18 cellular contexts compared by ENCODE assay signal in genomic region chr17:8466873-8467272, GRCh38. TPM values are rescaled to one million over a fixed set of nuclear protein-coding genes. Genes with fewer than 3 reads are reported as not detected.
DNase-seq lines count a peak whose midpoint lies in the region; ATAC-seq, FAIRE-seq and TF ChIP-seq lines count a peak whose summit lies in the region.
"Had no signal": no experiment of that assay in that cellular context is flagged by ENCODE, and none has a peak within 500 bp of the region (broad histone marks: within the 10 kb centered on the region; RNA-seq: fewer than 3 reads in every experiment).

No MANE protein-coding gene starts in this region.

- H3K27ac ChIP-seq in BLaER1, result 0 out of 2 replicates have a peak overlapping the region, but pooled peaks have one; percentile 22
- peak overlapping the region; percentile 14; the same call in 1 of the 2 replicates for H3K27ac ChIP-seq in IMR-90 (ENCODE audit: insufficient read depth, low read length)
- H3K27ac ChIP-seq in H1 (ENCODE audit: low read depth, low read length), result no peak overlapping the region
- H3K27ac ChIP-seq: A549 had no signal

- BruUV-seq in IMR-90 (replicated peaks; lab: Mats Ljungman, UMichigan), result no TSS peak

- no peak for TF ChIP-seq CTCF in IMR-90 (conservative IDR thresholded peaks at IDR 0.05; ENCODE audit: low read depth, low read length)
- no peak for TF ChIP-seq CTCF in H1 (IDR thresholded peaks at IDR 0.05; ENCODE audit: control extremely low read depth in 1 of 3, insufficient read depth in 1 of 3, low read depth in 1 of 3, low read length in 3 of 3)

- CTCF ChIA-PET in IMR-90 (lab: Yijun Ruan, JAX), result no interaction called here
- CTCF ChIA-PET in H1 (lab: Charles Lee; ENCODE audit: partially characterized antibody), result interaction anchor here (1.5 kb wide), 1 partner anchor 10 kb away, joined by 3 read pairs; no protein-coding TSS in a partner anchor

- no peak overlapping the region for H3K56ac ChIP-seq in IMR-90 (ENCODE audit: extremely low read depth, insufficient read depth, low read length)
- no peak overlapping the region for H3K56ac ChIP-seq in H1 (replicated peaks; ENCODE audit: insufficient read length, low read depth, low read length)

- H3K9me3 ChIP-seq in BLaER1 (no peaks in the 10 kb centered on the region), IMR-90 (ENCODE audit: control insufficient read depth, insufficient read depth, low read length) (no peaks in the 10 kb centered on the region), H1 (ENCODE audit: insufficient read depth in 2 of 2, low read depth in 1 of 2, low read length in 1 of 2) (no peaks in the 10 kb centered on the region)
- H3K9me3 ChIP-seq: A549, HAP-1 had no signal

- H3K4me2 ChIP-seq in BLaER1, result no peak overlapping the region
- H3K4me2 ChIP-seq in IMR-90 (ENCODE audit: low read depth, low read length), result no peak overlapping the region
- no peak overlapping the region for H3K4me2 ChIP-seq in H1 (ENCODE audit: insufficient read depth in 1 of 2, low read depth in 2 of 2, low read length in 2 of 2)
- H3K4me2 ChIP-seq: A549 had no signal

- no peak for ATAC-seq in IMR-90 (ENCODE audit: low read depth)
- ATAC-seq in sciatic nerve, result peak; percentile 3
- no peak for ATAC-seq in GM21381 (IDR thresholded peaks at IDR 0.05; ENCODE audit: unreplicated experiment)
- no peak for ATAC-seq in GM21786 (IDR thresholded peaks at IDR 0.05; ENCODE audit: unreplicated experiment)
- ATAC-seq: A549, Right ventricle myocardium inferior had no signal

- H2BK120ac ChIP-seq in IMR-90 (ENCODE audit: low read depth, low read length) (no peak overlapping the region), H1 (replicated peaks; ENCODE audit: low read depth, low read length) (no peak overlapping the region)

- TF ChIP-seq POLR2A in IMR-90 (IDR thresholded peaks at IDR 0.05; ENCODE audit: low read depth, low read length) (no peak), H1 (IDR thresholded peaks at IDR 0.05; ENCODE audit: control extremely low read depth in 1 of 2, low read depth in 2 of 2, low read length in 2 of 2) (no peak)

- dilution Hi-C loops in IMR-90 (cut with HindIII; ENCODE audit: low sequenced_read_pairs, unreplicated experiment), result no loop called here

- no peak overlapping the region for H2AK9ac ChIP-seq in IMR-90 (replicated peaks; ENCODE audit: low read depth, low read length, poor library complexity)

- H3K27me3 ChIP-seq in BLaER1, result no peaks in the 10 kb centered on the region
- no peaks in the 10 kb centered on the region for H3K27me3 ChIP-seq in IMR-90 (ENCODE audit: control insufficient read depth, insufficient read depth, low read length)
- no peaks in the 10 kb centered on the region for H3K27me3 ChIP-seq in H1 (replicated peaks in 1 of 4; ENCODE audit: control insufficient read depth in 3 of 4, extremely low read depth in 1 of 4, insufficient read depth in 3 of 4, low read length in 3 of 4)

- peaks cover 12% of the 10 kb centered on the region; the same call in 1 of the 2 replicates for H3K9me1 ChIP-seq in IMR-90 (ENCODE audit: insufficient read depth, low read length)

- TF ChIP-seq RAD21 in IMR-90 (IDR thresholded peaks at IDR 0.05; ENCODE audit: low read length), result no peak
- TF ChIP-seq RAD21 in H1 (IDR thresholded peaks at IDR 0.05 in 1 of 2, conservative IDR thresholded peaks at IDR 0.05 in 1 of 2; ENCODE audit: low read depth in 2 of 2, low read length in 2 of 2), result no peak

- no peak overlapping the region for H3K18ac ChIP-seq in IMR-90 (ENCODE audit: low read depth, low read length)
- no peak overlapping the region for H3K18ac ChIP-seq in H1 (ENCODE audit: extremely low read depth, low read length)

- H3K23me2 ChIP-seq in H1 (ENCODE audit: low read depth, low read length), result no peaks in the 10 kb centered on the region

- H3K4me3 ChIP-seq in BLaER1 (no peak overlapping the region), IMR-90 (ENCODE audit: insufficient read depth, low read depth, low read length) (no peak overlapping the region), H1 (ENCODE audit: extremely low read depth in 1 of 4, insufficient read depth in 2 of 4, low read depth in 3 of 4, low read length in 4 of 4) (no peak overlapping the region)
- H3K4me3 ChIP-seq: A549, HAP-1, SK-N-MC had no signal

- H3K14ac ChIP-seq in IMR-90 (replicated peaks; ENCODE audit: low read depth, low read length) (no peak overlapping the region), H1 (ENCODE audit: insufficient read length) (no peak overlapping the region)

- H3K23ac ChIP-seq in IMR-90 (ENCODE audit: low read depth, low read length) (no peak overlapping the region), H1 (ENCODE audit: insufficient read length) (no peak overlapping the region)

- H2BK5ac ChIP-seq in IMR-90 (ENCODE audit: low read depth, low read length, poor library complexity, severe bottlenecking), result no peak overlapping the region
- H2BK5ac ChIP-seq in H1 (ENCODE audit: low read depth, low read length), result no peak overlapping the region

- no peak for FAIRE-seq in H1 (lab: Jason Lieb, UNC)
- FAIRE-seq: GM12892 had no signal

- H3K4me1 ChIP-seq in BLaER1 (peaks cover 20% of the 10 kb centered on the region), IMR-90 (ENCODE audit: control insufficient read depth, insufficient read depth, low read length) (peaks cover 13% of the 10 kb centered on the region; the same call in 1 of the 2 replicates), H1 (replicated peaks in 1 of 4; ENCODE audit: control insufficient read depth in 3 of 4, insufficient read depth in 4 of 4, low read length in 3 of 4) (peaks cover 0 to 6% (median 0%) of the 10 kb centered on the region in 4 experiments; a peak in 1 of 7 replicates)
- H3K4me1 ChIP-seq: A549, HAP-1 had no signal

- H2AK5ac ChIP-seq in IMR-90 (ENCODE audit: low read depth, low read length) (no peak overlapping the region), H1 (ENCODE audit: low read depth, low read length) (no peak overlapping the region)

- H2AFZ ChIP-seq in IMR-90 (replicated peaks; ENCODE audit: low read length, poor library complexity) (no peak overlapping the region), H1 (ENCODE audit: low read length) (no peak overlapping the region)

- TF ChIP-seq EP300 in H1 (IDR thresholded peaks at IDR 0.05; ENCODE audit: borderline replicate concordance in 1 of 2, low read depth in 2 of 2, low read length in 2 of 2), result no peak

- H3K36me3 ChIP-seq in BLaER1, result peaks cover 89% of the 10 kb centered on the region
- H3K36me3 ChIP-seq in IMR-90 (ENCODE audit: control insufficient read depth, insufficient read depth, low read length), result peaks cover 66% of the 10 kb centered on the region
- H3K36me3 ChIP-seq in H1 (ENCODE audit: control insufficient read depth in 2 of 4, insufficient read depth in 4 of 4, low read length in 3 of 4), result peaks cover 2 to 20% (median 8%) of the 10 kb centered on the region in 4 experiments; a peak in 6 of 8 replicates

- intact Hi-C loops in IMR-90 (cut with micrococcal nuclease) (no loop called here), sciatic nerve (cut with DNase I) (no loop called here)

- POLR2A ChIA-PET in IMR-90 (lab: Charles Lee; ENCODE audit: unreplicated experiment) (no interaction called here), H1 (lab: Charles Lee; ENCODE audit: partially characterized antibody) (interaction anchor here (1.5 kb wide), 1 partner anchor 85 kb away, joined by 4 read pairs; no protein-coding TSS in a partner anchor)

- in situ Hi-C loops in IMR-90 (cut with MboI; ENCODE audit: low sequenced_read_pairs), result no loop called here

- H4K91ac ChIP-seq in IMR-90 (ENCODE audit: insufficient read depth, low read depth, low read length) (no peak overlapping the region), H1 (replicated peaks; ENCODE audit: insufficient read length, low read length) (no peak overlapping the region)

- no peak overlapping the region for H4K5ac ChIP-seq in IMR-90 (ENCODE audit: low read depth, low read length)
- no peak overlapping the region for H4K5ac ChIP-seq in H1 (ENCODE audit: insufficient read length, low read depth, low read length)

- H3K4ac ChIP-seq in IMR-90 (ENCODE audit: low read depth, low read length) (no peak overlapping the region), H1 (replicated peaks; ENCODE audit: insufficient read length, low read depth, low read length) (no peak overlapping the region)

- H3K79me2 ChIP-seq in H1 (ENCODE audit: control insufficient read depth in 1 of 2, insufficient read depth in 2 of 2, low read length in 2 of 2), result no peaks in the 10 kb centered on the region; a peak in 1 of 4 replicates

- H4K20me1 ChIP-seq in BLaER1, result peaks cover 100% of the 10 kb centered on the region
- H4K20me1 ChIP-seq in IMR-90 (ENCODE audit: insufficient read depth, low read length), result peaks cover 89% of the 10 kb centered on the region
- peaks cover 2 to 6% of the 10 kb centered on the region in 2 experiments for H4K20me1 ChIP-seq in H1 (replicated peaks in 1 of 2; ENCODE audit: control insufficient read depth in 1 of 2, insufficient read depth in 2 of 2, low read length in 2 of 2)

- no peak overlapping the region for H2BK15ac ChIP-seq in IMR-90 (ENCODE audit: low read depth, low read length)
- no peak overlapping the region for H2BK15ac ChIP-seq in H1 (ENCODE audit: low read length)

- 92% methylated on average over 15 of the region's 21 CpGs; no CpG with 5 or more reads in 1 of the 2 experiments for WGBS in IMR-90 (ENCODE audit: extremely low coverage in 2 of 2, insufficient read length in 1 of 2), 2 experiments
- WGBS in H1 (ENCODE audit: extremely low coverage in 1 of 2, insufficient coverage in 1 of 2, insufficient read length in 1 of 2, insufficient replicate concordance in 2 of 2, low coverage in 1 of 2, low lambda C conversion rate in 2 of 2, missing lambda C conversion rate in 1 of 2), 2 experiments, result 95% methylated on average over 17 of the region's 21 CpGs; no CpG with 5 or more reads in 1 of the 2 experiments

- H2BK12ac ChIP-seq in H1 (ENCODE audit: low read depth, low read length), result no peak overlapping the region

- no peak overlapping the region for H4K8ac ChIP-seq in IMR-90 (ENCODE audit: low read depth in 2 of 2, low read length in 2 of 2)
- peak overlapping the region; percentile 59; the same call in 1 of the 2 replicates for H4K8ac ChIP-seq in H1 (ENCODE audit: extremely low read depth, insufficient read depth, low read length)

- peaks cover 33 to 87% of the 10 kb centered on the region in 2 experiments; a peak in 3 of 4 replicates for H3K79me1 ChIP-seq in IMR-90 (ENCODE audit: low read depth in 1 of 2, low read length in 2 of 2)
- peaks cover 12% of the 10 kb centered on the region for H3K79me1 ChIP-seq in H1 (ENCODE audit: low read depth, low read length)

- H3K9ac ChIP-seq in BLaER1, result no peak overlapping the region
- no peak overlapping the region for H3K9ac ChIP-seq in IMR-90 (ENCODE audit: low read depth, low read length)
- H3K9ac ChIP-seq in H1 (replicated peaks in 1 of 4; ENCODE audit: extremely low read depth in 1 of 4, low read depth in 3 of 4, low read length in 3 of 4), result no peak overlapping the region

- DNase-seq in IMR-90 (no peak), H1 (ENCODE audit: low read depth in 1 of 2, low spot score in 2 of 2) (no peak), sciatic nerve (ENCODE audit: low spot score) (no peak), AML-193 (lab: John Stamatoyannopoulos, UW) (no peak)
- DNase-seq: Calu3; CD4-positive, alpha-beta T cell; NCI-H1436 treated with DMSO at 0.1 percent for 48 hours; NCI-H2107; NCI-H345; NCI-H69 had no signal

- no peak overlapping the region for H2BK20ac ChIP-seq in IMR-90 (ENCODE audit: low read depth, low read length)
- H2BK20ac ChIP-seq in H1 (ENCODE audit: low read length), result no peak overlapping the region

RNA-seq across cellular contexts. Expression of gene NDEL1, which starts 31.2 kb away (rescaled TPM):
- 28.9 and 40.3 TPM in 2 replicates for total RNA-seq in IMR-90 (2012; rRNA removed)
- 95.6 and 97.7 TPM in 2 replicates for polyA plus RNA-seq in IMR-90 (2012; rRNA removed)
- 53.9 and 88.1 TPM in 2 replicates for polyA plus RNA-seq in IMR-90 (2012; cell fraction: cytosol; rRNA removed)
- 152 and 190 TPM in 2 replicates for polyA plus RNA-seq in IMR-90 (2012; cell fraction: nucleus; rRNA removed; ENCODE audit: low replicate concordance)
- 31.3 and 32.9 TPM in 2 replicates for total RNA-seq in H1 (2021; fragmentation: NEBNext Ultra II Directional; extraction: Animal tissue kit (Norgen Biotek cat#: 25700))
- polyA plus RNA-seq in H1 (2011; rRNA removed), result 31.1 and 31.2 TPM in 2 replicates
- 24.0 TPM for polyA plus RNA-seq in H1 (2011; cell fraction: cytosol; rRNA removed)
- polyA plus RNA-seq in H1 (2011; cell fraction: nucleus; rRNA removed), result 25.5 TPM
- polyA plus RNA-seq in H1 (2012, experiment 1 of 2), result 16.9 to 24.7 TPM (median 18.6 TPM) in 4 replicates
- 8.4 TPM for polyA plus RNA-seq in H1 (2012, experiment 2 of 2)
- polyA plus RNA-seq in H1 (2013, experiment 1 of 2), result 21.6 TPM
- 22.6 TPM for polyA plus RNA-seq in H1 (2013, experiment 2 of 2)
- polyA minus RNA-seq in H1 (2011; rRNA and poly(A)+ RNA removed), result 20.7 and 24.7 TPM in 2 replicates
- polyA minus RNA-seq in H1 (2011; cell fraction: cytosol; rRNA and poly(A)+ RNA removed), result 19.1 TPM
- polyA minus RNA-seq in H1 (2011; cell fraction: nucleus; rRNA and poly(A)+ RNA removed), result 39.1 TPM
- 86.7 TPM for total RNA-seq in sciatic nerve
